Comparison of ENCODE assay signal across 33 cellular contexts in genomic region chr3:57069471-57070010, GRCh38. TPM values are rescaled to one million over a fixed set of nuclear protein-coding genes. Genes with fewer than 3 reads are reported as not detected.
DNase-seq lines count a peak whose midpoint lies in the region; ATAC-seq, FAIRE-seq and TF ChIP-seq lines count a peak whose summit lies in the region.
"Had no signal": no experiment of that assay in that cellular context is flagged by ENCODE, and none has a peak within 500 bp of the region (broad histone marks: within the 10 kb centered on the region; RNA-seq: fewer than 3 reads in every experiment).

No MANE protein-coding gene starts in this region.

- no peaks in the 10 kb centered on the region for H4K20me1 ChIP-seq in BLaER1 treated with 17β-estradiol and CSF1 and Interleukin-3, amounts not matched to agents 10 nM and 100 nM
- H4K20me1 ChIP-seq in PC-3 (ENCODE audit: low read length), result no peaks in the 10 kb centered on the region

- no peaks in the 10 kb centered on the region for H3K9me2 ChIP-seq in PC-3 (replicated peaks; ENCODE audit: low read length)

- ATAC-seq in PC-3 (no peak), Right ventricle myocardium superior (ENCODE audit: poor library complexity) (no peak)
- no peak for ATAC-seq in stimulated activated naive B cell treated with anti-CD40 and anti-IgM and Interleukin-4, amounts not matched to agents 10 μg/mL and 1 μg/mL and 100 μg/mL, for 72 hours (replicated peaks)
- ATAC-seq: WTC11 had no signal

- peak overlapping the region in 2 of 11 experiments; percentile 37 to 68; a peak in 1 of 22 replicates for H3K9ac ChIP-seq in BLaER1 treated with 17β-estradiol and CSF1 and Interleukin-3, amounts not matched to agents 10 nM and 100 nM
- H3K9ac ChIP-seq in PC-3 (ENCODE audit: low read length) (no peak overlapping the region), kidney (ENCODE audit: low read length in 2 of 2) (no peak overlapping the region)

- no peak for FAIRE-seq in kidney (lab: Jason Lieb, UNC)
- FAIRE-seq: bronchial epithelial cell, colon had no signal

- no peak overlapping the region for H3K4me3 ChIP-seq in BLaER1 treated with 17β-estradiol and CSF1 and Interleukin-3, amounts not matched to agents 10 nM and 100 nM
- H3K4me3 ChIP-seq in PC-3 (ENCODE audit: low read length) (no peak overlapping the region), kidney (ENCODE audit: low read length in 2 of 2) (no peak overlapping the region)
- H3K4me3 ChIP-seq: esophagus muscularis mucosa, lung had no signal

- no peaks in the 10 kb centered on the region for H3K36me3 ChIP-seq in BLaER1 treated with 17β-estradiol and CSF1 and Interleukin-3, amounts not matched to agents 10 nM and 100 nM
- H3K36me3 ChIP-seq in PC-3 (ENCODE audit: low read depth, low read length) (no peaks in the 10 kb centered on the region), kidney (ENCODE audit: control insufficient read depth in 1 of 2, insufficient read depth in 2 of 2, low read length in 2 of 2) (no peaks in the 10 kb centered on the region)
- H3K36me3 ChIP-seq: esophagus muscularis mucosa, thoracic aorta had no signal

- DNase-seq in PC-3 (no peak), kidney (peak; percentile 9), Right ventricle myocardium superior (no peak), GM19240 (ENCODE audit: insufficient read length, low spot score) (no peak), NCI-H524 (lab: John Stamatoyannopoulos, UW) (no peak), HPDE6-E6E7 (ENCODE audit: extremely low spot score) (no peak)
- DNase-seq in stimulated activated naive B cell treated with anti-CD40 and anti-IgM and Interleukin-4, amounts not matched to agents 10 μg/mL and 1 μg/mL and 100 μg/mL, for 72 hours, result no peak
- DNase-seq: activated CD4-positive, alpha-beta T cell treated with anti-CD3 and anti-CD28 coated beads, Interleukin-2, amount 50 U/mL, for 4 hours; activated naive CD4-positive, alpha-beta T cell treated with anti-CD3 and anti-CD28 coated beads, Interleukin-2, amount 50 U/mL, for 16 hours; amygdala; CD4-positive, CD25-positive, alpha-beta regulatory T cell; effector memory CD4-positive, alpha-beta T cell; H7; islet precursor cell; NCI-H1092 treated with DMSO at 0.1 percent for 48 hours; NCI-H2029; NCI-H226; NCI-H748 treated with DMSO at 0.1 percent for 48 hours; OCI-M1; SHP77 treated with DMSO at 0.1 percent for 48 hours; stimulated activated CD4-positive, alpha-beta T cell treated with anti-CD3 and anti-CD28 coated beads, Interleukin-2, amount 100 ng/mL, for 48 hours; SW 1271 had no signal

- no peak overlapping the region for H2AFZ ChIP-seq in PC-3 (ENCODE audit: low read length)

- no peaks in the 10 kb centered on the region for H3F3A ChIP-seq in PC-3 (ENCODE audit: low read length, unreplicated experiment)

- peak overlapping the region in 5 of 11 experiments; percentile 68 to 81 (median 79); a peak in 11 of 22 replicates for H3K27ac ChIP-seq in BLaER1 treated with 17β-estradiol and CSF1 and Interleukin-3, amounts not matched to agents 10 nM and 100 nM
- H3K27ac ChIP-seq in PC-3 (ENCODE audit: low read length) (0 out of 2 replicates have a peak overlapping the region, but pooled peaks have one; percentile 74), kidney (ENCODE audit: low read depth in 2 of 2, low read length in 2 of 2) (no peak overlapping the region)

- peaks cover 30 to 37% of the 10 kb centered on the region in 2 donors for H3K27me3 Mint-ChIP-seq in stimulated activated naive B cell treated with anti-CD40 and anti-IgM and Interleukin-4, amounts not matched to agents 10 μg/mL and 1 μg/mL and 100 μg/mL, for 72 hours

- peaks cover 11% of the 10 kb centered on the region for H3K79me2 ChIP-seq in PC-3 (ENCODE audit: low read length)

- peak overlapping the region; percentile 86 for H3K27ac Mint-ChIP-seq in stimulated activated naive B cell treated with anti-CD40 and anti-IgM and Interleukin-4, amounts not matched to agents 10 μg/mL and 1 μg/mL and 100 μg/mL, for 72 hours
- H3K27ac Mint-ChIP-seq: activated T-helper 1 cell treated with anti-CD3 and anti-CD28 coated beads, Interleukin-12 subunit alpha, Interleukin-12 subunit beta, Interleukin-2, Interleukin-4 antibody, amounts not matched to agents 30 ng/mL and 10 ng/mL and 1 ng/mL, durations not matched to agents 14 hours and 24 hours and 36 hours; CD4-positive, CD25-positive, alpha-beta regulatory T cell; stimulated activated effector memory CD8-positive, alpha-beta T cell treated with anti-CD3 and anti-CD28 coated beads, Interleukin-12 subunit alpha, Interleukin-12 subunit beta, amount 100 ng/mL, for 72 hours; WTC11 had no signal

- TF ChIP-seq CTCF in PC-3 (conservative IDR thresholded peaks at IDR 0.05; ENCODE audit: low read depth, low read length) (no peak), kidney (IDR thresholded peaks at IDR 0.05; ENCODE audit: borderline replicate concordance, extremely low read depth, insufficient read depth) (no peak)

- intact Hi-C loops in PC-3 (cut with micrococcal nuclease), result loop anchor here (2.0 to 10.0 kb wide), 2 partner anchors 75 to 375 kb away; no protein-coding TSS in a partner anchor
- intact Hi-C loops in kidney (cut with DNase I), result no loop called here
- intact Hi-C loops in Right ventricle myocardium superior (cut with DNase I), result no loop called here

- H3K36me3 Mint-ChIP-seq in stimulated activated naive B cell treated with anti-CD40 and anti-IgM and Interleukin-4, amounts not matched to agents 10 μg/mL and 1 μg/mL and 100 μg/mL, for 72 hours, result no peaks in the 10 kb centered on the region
- H3K36me3 Mint-ChIP-seq: CD4-positive, CD25-positive, alpha-beta regulatory T cell; stimulated activated effector memory CD8-positive, alpha-beta T cell treated with anti-CD3 and anti-CD28 coated beads, Interleukin-12 subunit alpha, Interleukin-12 subunit beta, amount 100 ng/mL, for 72 hours had no signal

- 0 out of 22 replicates have a peak, but pooled peaks cover 0 to 6% (median 0%) of the 10 kb centered on the region in 11 experiments for H3K27me3 ChIP-seq in BLaER1 treated with 17β-estradiol and CSF1 and Interleukin-3, amounts not matched to agents 10 nM and 100 nM
- no peaks in the 10 kb centered on the region for H3K27me3 ChIP-seq in PC-3 (ENCODE audit: low read length)
- H3K27me3 ChIP-seq: esophagus muscularis mucosa had no signal

- peak overlapping the region in 10 of 11 experiments; percentile 4 to 84 (median 76); a peak in 17 of 22 replicates for H3K4me2 ChIP-seq in BLaER1 treated with 17β-estradiol and CSF1 and Interleukin-3, amounts not matched to agents 10 nM and 100 nM
- no peak overlapping the region for H3K4me2 ChIP-seq in PC-3 (ENCODE audit: low read length)

- H3K4me1 Mint-ChIP-seq in stimulated activated naive B cell treated with anti-CD40 and anti-IgM and Interleukin-4, amounts not matched to agents 10 μg/mL and 1 μg/mL and 100 μg/mL, for 72 hours, result peaks cover 15 to 23% of the 10 kb centered on the region in 2 donors

- BruUV-seq in PC-3 (replicated peaks; lab: Mats Ljungman, UMichigan), result no TSS peak

- peaks cover 0 to 11% (median 9%) of the 10 kb centered on the region in 11 experiments; a peak in 9 of 22 replicates for H3K9me3 ChIP-seq in BLaER1 treated with 17β-estradiol and CSF1 and Interleukin-3, amounts not matched to agents 10 nM and 100 nM (replicated peaks in 1 of 11)
- H3K9me3 ChIP-seq in PC-3 (ENCODE audit: low read length) (no peaks in the 10 kb centered on the region), kidney (ENCODE audit: control insufficient read depth in 1 of 2, low read length in 2 of 2) (no peaks in the 10 kb centered on the region)
- H3K9me3 ChIP-seq: esophagus muscularis mucosa, thoracic aorta had no signal

- no peak overlapping the region for H3K4me3 Mint-ChIP-seq in stimulated activated naive B cell treated with anti-CD40 and anti-IgM and Interleukin-4, amounts not matched to agents 10 μg/mL and 1 μg/mL and 100 μg/mL, for 72 hours
- H3K4me3 Mint-ChIP-seq: activated T-helper 1 cell treated with anti-CD3 and anti-CD28 coated beads, Interleukin-12 subunit alpha, Interleukin-12 subunit beta, Interleukin-2, Interleukin-4 antibody, amounts not matched to agents 30 ng/mL and 10 ng/mL and 1 ng/mL, durations not matched to agents 14 hours and 24 hours and 36 hours; stimulated activated effector memory CD8-positive, alpha-beta T cell treated with anti-CD3 and anti-CD28 coated beads, Interleukin-12 subunit alpha, Interleukin-12 subunit beta, amount 100 ng/mL, for 72 hours; WTC11 had no signal

- CTCF ChIA-PET in PC-3 (lab: Charles Lee), result interaction anchor here (0.6 to 1.2 kb wide), 2 partner anchors 74 to 529 kb away, joined by 3 to 8 read pairs; no protein-coding TSS in a partner anchor

- POLR2A ChIA-PET in PC-3 (lab: Charles Lee; ENCODE audit: unreplicated experiment), result no interaction called here

- H3K9me3 Mint-ChIP-seq in stimulated activated naive B cell treated with anti-CD40 and anti-IgM and Interleukin-4, amounts not matched to agents 10 μg/mL and 1 μg/mL and 100 μg/mL, for 72 hours, result no peaks in the 10 kb centered on the region
- H3K9me3 Mint-ChIP-seq: activated T-helper 1 cell treated with anti-CD3 and anti-CD28 coated beads, Interleukin-12 subunit alpha, Interleukin-12 subunit beta, Interleukin-2, Interleukin-4 antibody, amounts not matched to agents 30 ng/mL and 10 ng/mL and 1 ng/mL, durations not matched to agents 14 hours and 24 hours and 36 hours; CD4-positive, CD25-positive, alpha-beta regulatory T cell; stimulated activated effector memory CD8-positive, alpha-beta T cell treated with anti-CD3 and anti-CD28 coated beads, Interleukin-12 subunit alpha, Interleukin-12 subunit beta, amount 100 ng/mL, for 72 hours had no signal

- H3K4me1 ChIP-seq in BLaER1 treated with 17β-estradiol and CSF1 and Interleukin-3, amounts not matched to agents 10 nM and 100 nM, result peaks cover 36 to 54% (median 51%) of the 10 kb centered on the region in 10 experiments
- peaks cover 25% of the 10 kb centered on the region for H3K4me1 ChIP-seq in PC-3 (ENCODE audit: insufficient read depth, low read length)
- H3K4me1 ChIP-seq in kidney (ENCODE audit: control insufficient read depth in 1 of 2, insufficient read depth in 1 of 2, low read depth in 1 of 2, low read length in 2 of 2), result peaks cover 4 to 5% of the 10 kb centered on the region in 2 donors

RNA-seq across cellular contexts. Expression of gene SPATA12, which starts 9.1 kb away (rescaled TPM):
- total RNA-seq in PC-3 (2014; rRNA removed), result 0.12 and 0.47 TPM in 2 replicates
- not detected for total RNA-seq in kidney
- polyA plus RNA-seq in kidney (ENCODE audit: insufficient read depth, low read depth, low replicate concordance), result not detected
- total RNA-seq in Right ventricle myocardium superior, result not detected
- total RNA-seq: activated T-helper 1 cell treated with anti-CD3 and anti-CD28 coated beads, Interleukin-12 subunit alpha, Interleukin-12 subunit beta, Interleukin-2, Interleukin-4 antibody, amounts not matched to agents 30 ng/mL and 10 ng/mL and 1 ng/mL, durations not matched to agents 14 hours and 24 hours and 36 hours; bronchial epithelial cell; CD4-positive, CD25-positive, alpha-beta regulatory T cell; osteoblast; thoracic aorta had no signal
- polyA plus RNA-seq: AG04450; CD4-positive, CD25-positive, alpha-beta regulatory T cell had no signal
